In genomic region chr17:60256174-60256573, GRCh38 we compare ENCODE assay signal across 22 cellular contexts.
"Had no signal": no experiment of that assay in that cellular context is flagged by ENCODE, and none has a peak within 500 bp of the region (broad histone marks: within the 10 kb centered on the region; RNA-seq: fewer than 3 reads in every experiment).

No MANE protein-coding gene starts in this region.

- H3K27ac Mint-ChIP-seq: activated CD4-positive, alpha-beta T cell treated with anti-CD3 and anti-CD28 coated beads for 36 hours; activated naive CD8-positive, alpha-beta T cell treated with anti-CD3 and anti-CD28 coated beads for 36 hours; activated T-helper 17 cell treated with anti-CD3 and anti-CD28 coated beads, Interleukin-2, amount 50 U/mL, for 72 hours; memory B cell; stimulated activated memory B cell treated with anti-CD40 and anti-IgM and Interleukin-4, amounts not matched to agents 10 μg/mL and 1 μg/mL and 100 μg/mL, for 72 hours had no signal

- H3K4me3 ChIP-seq: esophagus muscularis mucosa, heart right ventricle, mucosa of descending colon, ovary, upper lobe of right lung had no signal

- H3K27ac ChIP-seq: brain microvascular endothelial cell, esophagus muscularis mucosa, heart right ventricle, ovary, upper lobe of right lung, WERI-Rb-1 had no signal

- H3K27me3 ChIP-seq: brain microvascular endothelial cell, esophagus muscularis mucosa, heart right ventricle, ovary, upper lobe of right lung had no signal

- H3K4me1 ChIP-seq: esophagus muscularis mucosa, heart right ventricle, upper lobe of right lung had no signal

- H3K9me3 Mint-ChIP-seq: activated naive CD8-positive, alpha-beta T cell treated with anti-CD3 and anti-CD28 coated beads for 36 hours; activated T-helper 17 cell treated with anti-CD3 and anti-CD28 coated beads, Interleukin-2, amount 50 U/mL, for 72 hours; central memory CD8-positive, alpha-beta T cell; immature natural killer cell; memory B cell; naive thymus-derived CD8-positive, alpha-beta T cell; stimulated activated memory B cell treated with anti-CD40 and anti-IgM and Interleukin-4, amounts not matched to agents 10 μg/mL and 1 μg/mL and 100 μg/mL, for 72 hours had no signal

- DNase-seq: activated CD4-positive, alpha-beta T cell treated with anti-CD3 and anti-CD28 coated beads for 36 hours; activated CD4-positive, alpha-beta T cell treated with anti-CD3 and anti-CD28 coated beads, Interleukin-2, amount 50 U/mL, for 48 hours; activated naive CD4-positive, alpha-beta T cell; activated naive CD8-positive, alpha-beta T cell treated with anti-CD3 and anti-CD28 coated beads for 36 hours; activated T-cell treated with anti-CD3 and anti-CD28 coated beads for 4 hours; brain microvascular endothelial cell; effector CD4-positive, alpha-beta T cell; heart right ventricle; immature natural killer cell; mucosa of descending colon; naive thymus-derived CD8-positive, alpha-beta T cell; ovary; stimulated activated CD4-positive, alpha-beta T cell treated with anti-CD3 and anti-CD28 coated beads, Interleukin-4, amount 100 ng/mL, for 4 hours; T-helper 2 cell; upper lobe of right lung; WERI-Rb-1 had no signal

- H3K36me3 ChIP-seq: ovary had no signal

- H3K4me1 Mint-ChIP-seq: activated naive CD8-positive, alpha-beta T cell treated with anti-CD3 and anti-CD28 coated beads for 36 hours; central memory CD8-positive, alpha-beta T cell; immature natural killer cell; stimulated activated memory B cell treated with anti-CD40 and anti-IgM and Interleukin-4, amounts not matched to agents 10 μg/mL and 1 μg/mL and 100 μg/mL, for 72 hours had no signal

- H3K4me3 Mint-ChIP-seq: activated CD4-positive, alpha-beta T cell treated with anti-CD3 and anti-CD28 coated beads for 36 hours; activated naive CD8-positive, alpha-beta T cell treated with anti-CD3 and anti-CD28 coated beads for 36 hours; activated T-helper 17 cell treated with anti-CD3 and anti-CD28 coated beads, Interleukin-2, amount 50 U/mL, for 72 hours; central memory CD8-positive, alpha-beta T cell; immature natural killer cell; memory B cell; naive thymus-derived CD8-positive, alpha-beta T cell; stimulated activated memory B cell treated with anti-CD40 and anti-IgM and Interleukin-4, amounts not matched to agents 10 μg/mL and 1 μg/mL and 100 μg/mL, for 72 hours had no signal

- ATAC-seq: activated CD4-positive, alpha-beta T cell treated with anti-CD3 and anti-CD28 coated beads for 36 hours; activated T-helper 17 cell treated with anti-CD3 and anti-CD28 coated beads, Interleukin-2, amount 50 U/mL, for 72 hours; heart right ventricle; mucosa of descending colon; naive thymus-derived CD8-positive, alpha-beta T cell; sciatic nerve; stimulated activated memory B cell treated with anti-CD40 and anti-IgM and Interleukin-4, amounts not matched to agents 10 μg/mL and 1 μg/mL and 100 μg/mL, for 72 hours; upper lobe of right lung had no signal

- H3K9me3 ChIP-seq: esophagus muscularis mucosa, heart right ventricle, mucosa of descending colon, ovary, upper lobe of right lung had no signal

- H3K27me3 Mint-ChIP-seq: activated CD4-positive, alpha-beta T cell treated with anti-CD3 and anti-CD28 coated beads for 36 hours; activated naive CD8-positive, alpha-beta T cell treated with anti-CD3 and anti-CD28 coated beads for 36 hours; activated T-helper 17 cell treated with anti-CD3 and anti-CD28 coated beads, Interleukin-2, amount 50 U/mL, for 72 hours; central memory CD8-positive, alpha-beta T cell; memory B cell; naive thymus-derived CD8-positive, alpha-beta T cell; stimulated activated memory B cell treated with anti-CD40 and anti-IgM and Interleukin-4, amounts not matched to agents 10 μg/mL and 1 μg/mL and 100 μg/mL, for 72 hours had no signal
